32 cellular contexts compared by ENCODE assay signal in genomic region chr1:194865367-194865766, GRCh38.
DNase-seq lines count a peak whose midpoint lies in the region; ATAC-seq and TF ChIP-seq lines count a peak whose summit lies in the region.
"Had no signal": no experiment of that assay in that cellular context is flagged by ENCODE, and none has a peak within 500 bp of the region (broad histone marks: within the 10 kb centered on the region; RNA-seq: fewer than 3 reads in every experiment).

No MANE protein-coding gene starts in this region.

- peaks cover 5 to 7% of the 10 kb centered on the region in 2 donors for H3K9me3 Mint-ChIP-seq in activated naive CD4-positive, alpha-beta T cell treated with anti-CD3 and anti-CD28 coated beads, Interleukin-2, amount 50 U/mL, for 72 hours
- H3K9me3 Mint-ChIP-seq: nephron had no signal

- no peaks in the 10 kb centered on the region for H3K36me3 Mint-ChIP-seq in activated naive CD4-positive, alpha-beta T cell treated with anti-CD3 and anti-CD28 coated beads, Interleukin-2, amount 50 U/mL, for 72 hours
- H3K36me3 Mint-ChIP-seq: activated naive CD8-positive, alpha-beta T cell had no signal

- ATAC-seq in activated naive CD4-positive, alpha-beta T cell treated with anti-CD3 and anti-CD28 coated beads, Interleukin-2, amount 50 U/mL, for 72 hours: no peak
- ATAC-seq: left cardiac atrium, mucosa of descending colon, psoas muscle, sciatic nerve had no signal

- no peak overlapping the region for H3K27ac ChIP-seq in AG04450 (ENCODE audit: low read depth, low read length)
- H3K27ac ChIP-seq: ascending aorta, BLaER1, psoas muscle, SJCRH30, tibial artery, WERI-Rb-1 had no signal

- no peak for TF ChIP-seq CTCF in AG04450 (IDR thresholded peaks at IDR 0.05; ENCODE audit: low read depth, low read length)

- POLR2A ChIA-PET in AG04450 (lab: Yijun Ruan, JAX): no interaction called here

- H3K27me3 ChIP-seq in AG04450 (ENCODE audit: control insufficient read depth, insufficient read depth, low read length): no peaks in the 10 kb centered on the region
- H3K27me3 ChIP-seq: ascending aorta, BLaER1, SJCRH30, tibial artery had no signal

- H3K4me3 ChIP-seq in AG04450 (ENCODE audit: low read depth, low read length): no peak overlapping the region
- H3K4me3 ChIP-seq: ascending aorta, BLaER1, mucosa of descending colon, psoas muscle, SJCRH30, tibial artery had no signal

- DNase-seq in AG04450 (ENCODE audit: low read depth, low spot score) (peak; percentile 11), DMS53 (lab: John Stamatoyannopoulos, UW) (peak; percentile 67), NCI-H345 treated with DMSO at 0.1 percent for 48 hours (lab: John Stamatoyannopoulos, UW; ENCODE audit: unreplicated experiment) (peak; percentile 53), SHP77 treated with DMSO at 0.1 percent for 48 hours (lab: John Stamatoyannopoulos, UW) (peak; percentile 35), anterior cingulate cortex (lab: John Stamatoyannopoulos, UW) (no peak), amniotic stem cell (lab: John Stamatoyannopoulos, UW) (no peak)
- DNase-seq in activated naive CD4-positive, alpha-beta T cell treated with anti-CD3 and anti-CD28 coated beads, Interleukin-2, amount 50 U/mL, for 72 hours (ENCODE audit: low spot score in 2 of 2): no peak
- DNase-seq: activated CD4-positive, alpha-beta T cell treated with anti-CD3 and anti-CD28 coated beads, Interleukin-2, amount 10 ng/mL, durations not matched to agents 7 days and 5 days; activated effector memory CD4-positive, alpha-beta T cell treated with Interleukin-2 at 50 U/mL for 16 hours; activated T-cell treated with anti-CD3 and anti-CD28 coated beads, Interleukin-2, amount 50 U/mL, for 1 hour; DMS79; GDM1; GOT3; hippocampal formation; left cardiac atrium; mammary epithelial cell; mucosa of descending colon; NCI-H1048; NCI-H1694 treated with DMSO at 0.1 percent for 48 hours; NCI-H226; psoas muscle; SJCRH30; stimulated activated CD4-positive, alpha-beta T cell treated with anti-CD3 and anti-CD28 coated beads, Interleukin-12 subunit alpha, Interleukin-12 subunit beta, amount 100 ng/mL, for 4 hours; stimulated activated CD4-positive, alpha-beta T cell treated with anti-CD3 and anti-CD28 coated beads, Interleukin-2, amount 100 ng/mL, for 48 hours; SW 1271; tibial artery; WERI-Rb-1 had no signal

- CTCF ChIA-PET in AG04450 (lab: Charles Lee): no interaction called here

- no peaks in the 10 kb centered on the region for H3K9me3 ChIP-seq in AG04450 (ENCODE audit: control insufficient read depth, insufficient read depth, low read length)
- H3K9me3 ChIP-seq: ascending aorta, BLaER1, mucosa of descending colon, psoas muscle, SJCRH30, tibial artery had no signal

- H3K27ac Mint-ChIP-seq in activated naive CD4-positive, alpha-beta T cell treated with anti-CD3 and anti-CD28 coated beads, Interleukin-2, amount 50 U/mL, for 72 hours: no peak overlapping the region
- H3K27ac Mint-ChIP-seq: activated CD4-positive, alpha-beta T cell treated with anti-CD3 and anti-CD28 coated beads, Interleukin-2, amount 10 ng/mL, durations not matched to agents 7 days and 5 days; activated naive CD8-positive, alpha-beta T cell; nephron had no signal

Comparison
In these comparisons a context has a peak if more than half of its experiments do, and no peak if none do; other contexts are left out.
1. DNase-seq: peak in AG04450 (single experiment), DMS53 (single experiment), NCI-H345 treated with DMSO at 0.1 percent for 48 hours (single experiment) and SHP77 treated with DMSO at 0.1 percent for 48 hours (single experiment); none in activated naive CD4-positive, alpha-beta T cell treated with anti-CD3 and anti-CD28 coated beads, Interleukin-2, amount 50 U/mL, for 72 hours (0 of 2), anterior cingulate cortex (0 of 58) and amniotic stem cell (single experiment).